ENCODE assay signal across 8 cellular contexts in the genomic region with DNA sequence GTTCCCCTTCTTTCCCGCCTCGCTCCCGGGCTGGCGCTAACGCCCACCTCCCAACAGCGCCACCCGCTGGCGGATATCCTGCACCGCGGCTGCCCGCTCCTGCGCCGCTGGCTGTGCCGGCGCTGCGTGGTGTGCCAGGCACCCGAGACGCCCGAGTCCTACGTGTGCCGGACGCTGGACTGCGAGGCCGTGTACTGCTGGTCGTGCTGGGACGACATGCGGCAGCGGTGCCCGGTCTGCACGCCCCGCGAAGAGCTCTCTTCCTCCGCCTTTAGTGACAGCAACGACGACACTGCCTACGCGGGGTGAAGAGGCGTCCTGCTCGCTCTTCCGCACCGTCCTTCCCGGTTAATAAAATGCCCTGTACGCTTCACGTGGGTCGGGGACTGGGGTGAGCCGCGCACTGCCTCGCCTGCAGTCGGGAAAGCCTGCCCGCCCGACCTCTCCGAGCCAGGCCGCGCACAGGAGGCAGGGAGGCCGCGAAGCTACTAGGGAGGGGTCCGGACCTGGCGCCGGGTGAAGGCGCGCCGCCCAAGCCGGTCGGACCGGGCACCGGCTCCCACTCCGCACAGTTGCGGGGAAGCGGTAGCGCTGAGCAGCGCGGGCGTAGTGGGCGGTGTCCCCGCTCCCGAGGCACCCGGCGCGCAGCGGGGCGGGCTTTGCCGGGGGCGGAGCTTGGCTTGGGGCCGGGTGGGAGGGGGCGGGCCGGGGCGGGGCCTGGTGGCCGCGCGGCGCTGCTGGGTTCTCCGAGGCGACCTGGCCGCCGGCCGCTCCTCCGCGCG. TPM values are rescaled to one million over a fixed set of nuclear protein-coding genes. Genes with fewer than 3 reads are reported as not detected.
DNase-seq lines count a peak whose midpoint lies in the region; ATAC-seq, FAIRE-seq and TF ChIP-seq lines count a peak whose summit lies in the region.

Gene ADAM15 (plus strand): TSS at position 757 of the 782 bp plus-strand sequence. CDS start 71 bp downstream, outside the sequence.

- H3K4me1 Mint-ChIP-seq in Calu3 (ENCODE audit: low read depth, unreplicated experiment): peaks cover 26% of the 10 kb centered on the region

- H3K27ac ChIP-seq in SJCRH30 (peak within 1 kb of the TSS; percentile 67), neutrophil (peak within 1 kb of the TSS; percentile 88), substantia nigra (ENCODE audit: low read depth, low read length, poor library complexity, severe bottlenecking) (peak within 1 kb of the TSS; percentile 92)

- CTCF ChIA-PET in Calu3 (lab: Charles Lee): interaction anchor here (0.6 to 2.5 kb wide), 18 partner anchors 11 to 1308 kb away, joined by 3 to 12 read pairs (median 4); partner anchors contain the start of genes DCST1, DCST2, KRTCAP2 and LENEP

- intact Hi-C loops in Calu3 (cut with micrococcal nuclease; ENCODE audit: unreplicated experiment): loop anchor here (10.0 kb wide), 1 partner anchor 46 kb away; the partner anchor contains the start of gene ZBTB7B

- H3K36me3 Mint-ChIP-seq in Calu3 (ENCODE audit: insufficient read depth, unreplicated experiment): peaks cover 35% of the 10 kb centered on the region

- ATAC-seq in GM21423 (IDR thresholded peaks at IDR 0.05; ENCODE audit: unreplicated experiment): peak; percentile 61

- no peaks in the 10 kb centered on the region for H3K9me3 Mint-ChIP-seq in Calu3 (ENCODE audit: low read depth, unreplicated experiment)

- H3K4me1 ChIP-seq in SJCRH30 (peaks cover 10% of the 10 kb centered on the region), neutrophil (ENCODE audit: control insufficient read depth in 1 of 2, insufficient read depth in 1 of 2, low read depth in 1 of 2, low read length in 1 of 2) (peaks cover 38 to 42% of the 10 kb centered on the region in 2 experiments)

- in situ Hi-C loops in KBM-7 (cut with MboI; ENCODE audit: low pct_unique_long_range_greater_than_20kb, low sequenced_read_pairs): no loop called here

- FAIRE-seq in frontal cortex (lab: Jason Lieb, UNC): no peak

- peak within 1 kb of the TSS; percentile 68 for H3K27ac Mint-ChIP-seq in Calu3 (ENCODE audit: unreplicated experiment)

- DNase-seq in Calu3 (peak; percentile 94), KBM-7 (peak; percentile 87), SJCRH30 (peak; percentile 89 to 91), frontal cortex (ENCODE audit: low spot score in 2 of 2) (peak; percentile 98 to 99), substantia nigra (lab: John Stamatoyannopoulos, UW) (peak in 48 of 49 donors; percentile 27 to 89 (median 73))
- DNase-seq in activated naive CD4-positive, alpha-beta T cell (lab: John Stamatoyannopoulos, UW): peak; percentile 44 to 75 (median 60)

- H3K9me3 ChIP-seq in SJCRH30 (replicated peaks) (no peaks in the 10 kb centered on the region), neutrophil (no peaks in the 10 kb centered on the region)

- no TSS peak for BruUV-seq in Calu3 (replicated peaks; lab: Mats Ljungman, UMichigan)

- H3K27me3 ChIP-seq in SJCRH30: no peaks in the 10 kb centered on the region
- H3K27me3 ChIP-seq in neutrophil: no peaks in the 10 kb centered on the region

- H3K36me3 ChIP-seq in SJCRH30: no peaks in the 10 kb centered on the region
- peaks cover 13% of the 10 kb centered on the region for H3K36me3 ChIP-seq in neutrophil

- TF ChIP-seq CTCF in Calu3 (IDR thresholded peaks at IDR 0.05; ENCODE audit: unreplicated experiment) (peak; percentile 97), neutrophil (IDR thresholded peaks at IDR 0.05) (peak; percentile 97)

- H3K27me3 Mint-ChIP-seq in Calu3 (ENCODE audit: unreplicated experiment): no peaks in the 10 kb centered on the region

- peak within 1 kb of the TSS; percentile 91 for H3K4me3 Mint-ChIP-seq in Calu3 (ENCODE audit: low read depth, unreplicated experiment)

- peak within 1 kb of the TSS; percentile 67 for H3K4me3 ChIP-seq in SJCRH30
- H3K4me3 ChIP-seq in neutrophil (ENCODE audit: low read depth in 1 of 2, low read length in 1 of 2): peak within 1 kb of the TSS; percentile 87 to 92

RNA-seq across cellular contexts. Expression of gene ADAM15, which starts in this region (rescaled TPM):
- total RNA-seq in Calu3 (2022) (99.1 and 103 TPM in 2 replicates), frontal cortex (11.8 TPM)
- total RNA-seq in SJCRH30 (2014; rRNA removed; shearing (Covaris generic)): 16.9 and 18.3 TPM in 2 replicates

Comparison
In these comparisons a context has a peak if more than half of its experiments do, and no peak if none do; other contexts are left out.
1. Peak in every context shown above with its lines: DNase-seq, ATAC-seq, H3K4me3 ChIP-seq and H3K27ac ChIP-seq.